Comparison of ENCODE assay signal across 17 cellular contexts in genomic region chr7:115672024-115672423, GRCh38.
DNase-seq lines count a peak whose midpoint lies in the region; ATAC-seq and TF ChIP-seq lines count a peak whose summit lies in the region.
"Had no signal": no experiment of that assay in that cellular context is flagged by ENCODE, and none has a peak within 500 bp of the region (broad histone marks: within the 10 kb centered on the region; RNA-seq: fewer than 3 reads in every experiment).

No MANE protein-coding gene starts in this region.

- TF ChIP-seq CTCF in AG10803 (conservative IDR thresholded peaks at IDR 0.05; ENCODE audit: low read length) (no peak), choroid plexus epithelial cell (conservative IDR thresholded peaks at IDR 0.05; ENCODE audit: low read depth, low read length) (no peak), vagina (IDR thresholded peaks at IDR 0.05) (no peak)

- no peak overlapping the region for H3K27ac ChIP-seq in vagina

- ATAC-seq in HG03520 (IDR thresholded peaks at IDR 0.05; ENCODE audit: unreplicated experiment), result no peak

- DNase-seq in AG10803 (ENCODE audit: low read depth) (peak; percentile 55), HS-5 (ENCODE audit: low read depth) (peak; percentile 30), choroid plexus epithelial cell (ENCODE audit: low read depth) (peak; percentile 12), iris pigment epithelial cell (ENCODE audit: low read depth) (peak; percentile 32), GOT3 (lab: John Stamatoyannopoulos, UW) (no peak), NCI-H1694 treated with DMSO at 0.1 percent for 48 hours (lab: John Stamatoyannopoulos, UW) (no peak), vagina (ENCODE audit: extremely low spot score in 2 of 2) (no peak)
- DNase-seq: 8988T, Caco-2, DMS53, Kasumi-1, NCI-H2029, NCI-H2171 treated with DMSO at 0.1 percent for 48 hours, NCI-H510A, NCI-H82, SHP77 treated with DMSO at 0.1 percent for 48 hours had no signal

- no peaks in the 10 kb centered on the region for H3K4me1 ChIP-seq in vagina

- intact Hi-C loops in vagina (cut with DNase I), result no loop called here

- H3K9me3 ChIP-seq in vagina, result no peaks in the 10 kb centered on the region
- H3K9me3 ChIP-seq: Caco-2 had no signal

- H3K4me3 ChIP-seq in AG10803 (ENCODE audit: low read length) (no peak overlapping the region), choroid plexus epithelial cell (ENCODE audit: low read depth, low read length) (no peak overlapping the region), vagina (no peak overlapping the region)

- H3K36me3 ChIP-seq in vagina, result no peaks in the 10 kb centered on the region

- no peaks in the 10 kb centered on the region for H3K27me3 ChIP-seq in vagina

- no peak for TF ChIP-seq POLR2A in vagina (IDR thresholded peaks at IDR 0.05)

Comparison
In these comparisons a context has a peak if more than half of its experiments do, and no peak if none do; other contexts are left out.
1. DNase-seq: peak in AG10803 (single experiment), HS-5 (single experiment), choroid plexus epithelial cell (single experiment) and iris pigment epithelial cell (single experiment); none in GOT3 (single experiment), NCI-H1694 treated with DMSO at 0.1 percent for 48 hours (single experiment) and vagina (0 of 2).